26 cellular contexts compared by ENCODE assay signal in genomic region chr21:40950970-40951369, GRCh38.
DNase-seq lines count a peak whose midpoint lies in the region; ATAC-seq, FAIRE-seq and TF ChIP-seq lines count a peak whose summit lies in the region.
"Had no signal": no experiment of that assay in that cellular context is flagged by ENCODE, and none has a peak within 500 bp of the region (broad histone marks: within the 10 kb centered on the region; RNA-seq: fewer than 3 reads in every experiment).

No MANE protein-coding gene starts in this region.

- DNase-seq in RWPE2 (ENCODE audit: low spot score) (no peak), mammary epithelial cell (peak; percentile 23), keratinocyte (ENCODE audit: low read depth, low spot score) (peak; percentile 13), uterus (no peak)
- DNase-seq in stimulated activated CD4-positive, alpha-beta T cell treated with anti-CD3 and anti-CD28 coated beads, Interleukin-15, amount 100 ng/mL, for 24 hours = no peak
- DNase-seq: 8988T; ACHN; BE2C; C1 segment of cervical spinal cord; CD4-positive, alpha-beta memory T cell; CD4-positive, CD25-positive, alpha-beta regulatory T cell; CD8-positive, alpha-beta memory T cell; COR-L47; DMS 273 treated with DMSO at 0.1 percent for 48 hours; DMS153; DMS53; DMS79; DND-41; EL; GDM1 had no signal

- H3K4me1 ChIP-seq in RWPE2 (ENCODE audit: insufficient read depth, poor library complexity, severe bottlenecking) (peaks cover 9% of the 10 kb centered on the region), mammary epithelial cell (ENCODE audit: insufficient read depth, low read length) (peaks cover 15% of the 10 kb centered on the region), keratinocyte (ENCODE audit: control insufficient read depth, extremely low read depth, insufficient read depth, low read length) (no peaks in the 10 kb centered on the region), uterus (no peaks in the 10 kb centered on the region)
- H3K4me1 ChIP-seq: BE2C, BLaER1 had no signal

- H3K79me2 ChIP-seq in mammary epithelial cell (ENCODE audit: insufficient read depth, low read length) = no peaks in the 10 kb centered on the region
- H3K79me2 ChIP-seq in keratinocyte (ENCODE audit: control insufficient read depth, insufficient read depth, low read length) = no peaks in the 10 kb centered on the region

- H3K9me3 ChIP-seq in RWPE2 (ENCODE audit: severe bottlenecking) (no peaks in the 10 kb centered on the region), mammary epithelial cell (replicated peaks; ENCODE audit: insufficient read depth, low read length) (no peaks in the 10 kb centered on the region), keratinocyte (ENCODE audit: control insufficient read depth, low read depth, low read length) (no peaks in the 10 kb centered on the region), uterus (no peaks in the 10 kb centered on the region)
- H3K9me3 ChIP-seq: BE2C, BLaER1 had no signal

- no peak for TF ChIP-seq POLR2A in uterus (IDR thresholded peaks at IDR 0.05)

- no peaks in the 10 kb centered on the region for H3K9me1 ChIP-seq in keratinocyte (ENCODE audit: control insufficient read depth, extremely low read depth, insufficient read depth, low read length)

- TF ChIP-seq CTCF in RWPE2 (IDR thresholded peaks at IDR 0.05; ENCODE audit: poor library complexity, severe bottlenecking) (no peak), mammary epithelial cell (conservative IDR thresholded peaks at IDR 0.05 in 1 of 2, IDR thresholded peaks at IDR 0.05 in 1 of 2; ENCODE audit: extremely low read depth in 1 of 2, insufficient read depth in 1 of 2, low read depth in 1 of 2, low read length in 2 of 2) (no peak), keratinocyte (optimal IDR thresholded peaks at IDR 0.05 in 1 of 3, IDR thresholded peaks at IDR 0.05 in 1 of 3, conservative IDR thresholded peaks at IDR 0.05 in 1 of 3; ENCODE audit: extremely low read depth in 1 of 3, insufficient read depth in 2 of 3, low read length in 3 of 3) (no peak), uterus (IDR thresholded peaks at IDR 0.05) (no peak)

- BruUV-seq in mammary epithelial cell (replicated peaks; lab: Mats Ljungman, UMichigan) = no TSS peak

- ATAC-seq in RWPE2 (ENCODE audit: low read depth) (peak; percentile 50; the same call in 2 of the 3 replicates), HG03097 (IDR thresholded peaks at IDR 0.05; ENCODE audit: low FRiP score, unreplicated experiment) (no peak)
- ATAC-seq: GM12878 had no signal

- H3K9ac ChIP-seq in mammary epithelial cell (ENCODE audit: insufficient read depth, low read length) = no peak overlapping the region
- H3K9ac ChIP-seq in keratinocyte (ENCODE audit: control insufficient read depth, extremely low read depth, insufficient read depth, low read length) = no peak overlapping the region
- H3K9ac ChIP-seq: BLaER1 had no signal

- in situ Hi-C loops in mammary epithelial cell (cut with MboI; ENCODE audit: low sequenced_read_pairs in 2 of 2) = no loop called here

- no peak overlapping the region for H2AFZ ChIP-seq in mammary epithelial cell (ENCODE audit: low read depth, low read length)
- H2AFZ ChIP-seq in keratinocyte (ENCODE audit: control insufficient read depth, low read length) = no peak overlapping the region

- H4K20me1 ChIP-seq in mammary epithelial cell (ENCODE audit: insufficient read depth, low read length) (no peaks in the 10 kb centered on the region), keratinocyte (ENCODE audit: control insufficient read depth, extremely low read depth, insufficient read depth, low read length) (no peaks in the 10 kb centered on the region)
- H4K20me1 ChIP-seq: BLaER1 had no signal

- intact Hi-C loops in mammary epithelial cell (cut with micrococcal nuclease) (no loop called here), uterus (cut with DNase I; ENCODE audit: low total_unique reads) (no loop called here)

- no peak overlapping the region for H3K4me3 ChIP-seq in RWPE2 (ENCODE audit: severe bottlenecking)
- no peak overlapping the region for H3K4me3 ChIP-seq in mammary epithelial cell (replicated peaks in 1 of 3; ENCODE audit: insufficient read depth in 1 of 3, low read depth in 2 of 3, low read length in 3 of 3)
- H3K4me3 ChIP-seq in keratinocyte (ENCODE audit: control insufficient read depth in 2 of 3, extremely low read depth in 1 of 3, insufficient read depth in 2 of 3, low read depth in 1 of 3, low read length in 3 of 3) = no peak overlapping the region
- no peak overlapping the region for H3K4me3 ChIP-seq in uterus
- H3K4me3 ChIP-seq: BLaER1, GM12878 had no signal

- CTCF ChIA-PET in mammary epithelial cell (lab: Charles Lee; ENCODE audit: low non-redundant PET) = interaction anchor here (0.6 kb wide), 1 partner anchor 33 kb away, joined by 4 read pairs; no protein-coding TSS in a partner anchor

- no peak for FAIRE-seq in keratinocyte (lab: Jason Lieb, UNC)
- FAIRE-seq: A204.1, GM12878, GM12892, GM19239 had no signal

- H3K27me3 ChIP-seq in RWPE2 (ENCODE audit: insufficient read depth, poor library complexity, severe bottlenecking) (no peaks in the 10 kb centered on the region), mammary epithelial cell (ENCODE audit: insufficient read depth, low read length) (no peaks in the 10 kb centered on the region), keratinocyte (ENCODE audit: control insufficient read depth, extremely low read depth, insufficient read depth, low read length) (no peaks in the 10 kb centered on the region), uterus (no peaks in the 10 kb centered on the region)
- H3K27me3 ChIP-seq: BE2C had no signal

- H3K36me3 ChIP-seq in RWPE2 (ENCODE audit: low read depth) (no peaks in the 10 kb centered on the region), mammary epithelial cell (ENCODE audit: insufficient read depth, low read length) (no peaks in the 10 kb centered on the region), keratinocyte (ENCODE audit: control insufficient read depth in 2 of 2, extremely low read depth in 1 of 2, insufficient read depth in 2 of 2, low read length in 2 of 2) (no peaks in the 10 kb centered on the region), uterus (no peaks in the 10 kb centered on the region)
- H3K36me3 ChIP-seq: BE2C, BLaER1 had no signal

- no peak overlapping the region for H3K27ac ChIP-seq in RWPE2 (ENCODE audit: poor library complexity, severe bottlenecking)
- no peak overlapping the region for H3K27ac ChIP-seq in mammary epithelial cell (ENCODE audit: insufficient read depth, low read depth, low read length)
- H3K27ac ChIP-seq in keratinocyte (ENCODE audit: control insufficient read depth, insufficient read depth, low read length) = no peak overlapping the region
- H3K27ac ChIP-seq in uterus = no peak overlapping the region
- H3K27ac ChIP-seq: BLaER1 had no signal

- no peak overlapping the region for H3K4me2 ChIP-seq in mammary epithelial cell (ENCODE audit: insufficient read depth, low read depth, low read length)
- no peak overlapping the region for H3K4me2 ChIP-seq in keratinocyte (ENCODE audit: control insufficient read depth, extremely low read depth, insufficient read depth, low read depth, low read length)
- H3K4me2 ChIP-seq: BLaER1 had no signal

- dilution Hi-C loops in mammary epithelial cell (cut with HindIII; ENCODE audit: low sequenced_read_pairs) = no loop called here
- dilution Hi-C loops in keratinocyte (cut with MboI; ENCODE audit: extremely low pct_ligation_motif_present, low sequenced_read_pairs) = no loop called here

Comparison
In these comparisons a context has a peak if more than half of its experiments do, and no peak if none do; other contexts are left out.
1. DNase-seq: peak in mammary epithelial cell (single experiment) and keratinocyte (single experiment); none in RWPE2 (single experiment), stimulated activated CD4-positive, alpha-beta T cell treated with anti-CD3 and anti-CD28 coated beads, Interleukin-15, amount 100 ng/mL, for 24 hours (single experiment) and uterus (0 of 2).